Comparison of ENCODE assay signal across 24 cellular contexts in genomic region chr4:48804584-48805301, GRCh38. TPM values are rescaled to one million over a fixed set of nuclear protein-coding genes. Genes with fewer than 3 reads are reported as not detected.
DNase-seq lines count a peak whose midpoint lies in the region; ATAC-seq, FAIRE-seq and TF ChIP-seq lines count a peak whose summit lies in the region.
"Had no signal": no experiment of that assay in that cellular context is flagged by ENCODE, and none has a peak within 500 bp of the region (broad histone marks: within the 10 kb centered on the region; RNA-seq: fewer than 3 reads in every experiment).

No MANE protein-coding gene starts in this region.

- ATAC-seq in GM12878 (no peak), gastroesophageal sphincter (no peak)
- ATAC-seq: activated CD8-positive, alpha-beta memory T cell treated with anti-CD3 and anti-CD28 coated beads, Interleukin-2, amount 10 ng/mL, durations not matched to agents 7 days and 5 days had no signal

- H3K27me3 Mint-ChIP-seq in activated T-cell treated with anti-CD3 and anti-CD28 coated beads, Interleukin-2, amount 50 U/mL, for 24 hours: no peaks in the 10 kb centered on the region
- H3K27me3 Mint-ChIP-seq: naive B cell had no signal

- peaks cover 1% of the 10 kb centered on the region for H3K4me1 Mint-ChIP-seq in activated T-cell treated with anti-CD3 and anti-CD28 coated beads, Interleukin-2, amount 50 U/mL, for 24 hours (ENCODE audit: low read depth)
- H3K4me1 Mint-ChIP-seq: naive B cell had no signal

- H3K27me3 ChIP-seq in GM12878 (replicated peaks in 1 of 2; ENCODE audit: control insufficient read depth in 2 of 2, insufficient read depth in 2 of 2, low read length in 1 of 2) (no peaks in the 10 kb centered on the region), liver (ENCODE audit: control insufficient read depth in 4 of 4, insufficient read depth in 4 of 4, low read length in 3 of 4) (no peaks in the 10 kb centered on the region), sigmoid colon (no peaks in the 10 kb centered on the region), gastroesophageal sphincter (no peaks in the 10 kb centered on the region)
- H3K27me3 ChIP-seq: BLaER1 treated with 17β-estradiol and CSF1 and Interleukin-3, amounts not matched to agents 10 nM and 100 nM; Peyer's patch had no signal

- no TSS peak for BruUV-seq in GM12878 (replicated peaks; lab: Mats Ljungman, UMichigan)

- no peak overlapping the region for H3K27ac Mint-ChIP-seq in activated T-cell treated with anti-CD3 and anti-CD28 coated beads, Interleukin-2, amount 50 U/mL, for 24 hours
- H3K27ac Mint-ChIP-seq: activated CD8-positive, alpha-beta memory T cell treated with anti-CD3 and anti-CD28 coated beads, Interleukin-2, amount 10 ng/mL, durations not matched to agents 7 days and 5 days; activated T-helper 2 cell treated with anti-CD3 and anti-CD28 coated beads, Interferon-gamma antibody, Interleukin-2, Interleukin-4, amounts not matched to agents 10 μg/mL and 5 μg/mL and 100 μg/mL, durations not matched to agents 14 hours and 24 hours and 36 hours; naive B cell had no signal

- TF ChIP-seq CTCF in GM12878 (IDR thresholded peaks at IDR 0.05 in 2 of 3, conservative IDR thresholded peaks at IDR 0.05 in 1 of 3; ENCODE audit: control insufficient read depth in 2 of 3, extremely low read depth in 1 of 3, insufficient read depth in 1 of 3, low read depth in 3 of 3, low read length in 3 of 3) (no peak), liver (IDR thresholded peaks at IDR 0.05; ENCODE audit: low read depth, low read length, missing input control) (no peak), sigmoid colon (IDR thresholded peaks at IDR 0.05) (no peak), gastroesophageal sphincter (IDR thresholded peaks at IDR 0.05) (no peak)

- no peaks in the 10 kb centered on the region for H3K36me3 Mint-ChIP-seq in activated T-cell treated with anti-CD3 and anti-CD28 coated beads, Interleukin-2, amount 50 U/mL, for 24 hours (ENCODE audit: low read depth)
- H3K36me3 Mint-ChIP-seq: activated CD8-positive, alpha-beta memory T cell treated with anti-CD3 and anti-CD28 coated beads, Interleukin-2, amount 10 ng/mL, durations not matched to agents 7 days and 5 days; naive B cell had no signal

- H3K27ac ChIP-seq in GM12878 (ENCODE audit: control insufficient read depth, insufficient read depth) (no peak overlapping the region), liver (ENCODE audit: low read depth in 1 of 2, low read length in 2 of 2) (peak overlapping the region; percentile 71 to 74), sigmoid colon (no peak overlapping the region), gastroesophageal sphincter (peak overlapping the region in 1 of 4 donors; percentile 37)
- H3K27ac ChIP-seq: BLaER1 treated with 17β-estradiol and CSF1 and Interleukin-3, amounts not matched to agents 10 nM and 100 nM; dorsolateral prefrontal cortex; Peyer's patch; SK-N-MC; skin epidermis had no signal

- TF ChIP-seq POLR2A in GM12878 (IDR thresholded peaks at IDR 0.05; ENCODE audit: low read depth, low read length) (no peak), sigmoid colon (IDR thresholded peaks at IDR 0.05) (no peak), gastroesophageal sphincter (IDR thresholded peaks at IDR 0.05) (no peak)

- H3K9me3 ChIP-seq in GM12878 (replicated peaks; ENCODE audit: control insufficient read depth, insufficient read depth, low read length): no peaks in the 10 kb centered on the region
- no peaks in the 10 kb centered on the region for H3K9me3 ChIP-seq in liver (ENCODE audit: control insufficient read depth in 4 of 4, low read length in 3 of 4)
- no peaks in the 10 kb centered on the region for H3K9me3 ChIP-seq in sigmoid colon
- no peaks in the 10 kb centered on the region for H3K9me3 ChIP-seq in gastroesophageal sphincter
- H3K9me3 ChIP-seq: BLaER1 treated with 17β-estradiol and CSF1 and Interleukin-3, amounts not matched to agents 10 nM and 100 nM; Peyer's patch had no signal

- H3K9me3 Mint-ChIP-seq in activated T-cell treated with anti-CD3 and anti-CD28 coated beads, Interleukin-2, amount 50 U/mL, for 24 hours: no peaks in the 10 kb centered on the region
- H3K9me3 Mint-ChIP-seq: activated T-helper 2 cell treated with anti-CD3 and anti-CD28 coated beads, Interferon-gamma antibody, Interleukin-2, Interleukin-4, amounts not matched to agents 10 μg/mL and 5 μg/mL and 100 μg/mL, durations not matched to agents 14 hours and 24 hours and 36 hours had no signal

- RAD21 ChIA-PET in GM12878 (lab: Charles Lee; ENCODE audit: unreplicated experiment): interaction anchor here (1.1 kb wide), 1 partner anchor 24 kb away, joined by 3 read pairs; no protein-coding TSS in a partner anchor

- H3K36me3 ChIP-seq in GM12878 (ENCODE audit: control insufficient read depth in 2 of 2, insufficient read depth in 2 of 2, low read length in 1 of 2) (no peaks in the 10 kb centered on the region), liver (ENCODE audit: control insufficient read depth in 4 of 4, insufficient read depth in 3 of 4, low read depth in 1 of 4, low read length in 3 of 4) (no peaks in the 10 kb centered on the region), sigmoid colon (no peaks in the 10 kb centered on the region), gastroesophageal sphincter (no peaks in the 10 kb centered on the region)
- H3K36me3 ChIP-seq: BLaER1 treated with 17β-estradiol and CSF1 and Interleukin-3, amounts not matched to agents 10 nM and 100 nM; Peyer's patch had no signal

- H3K9ac ChIP-seq in GM12878 (ENCODE audit: control insufficient read depth, insufficient read depth, low read length): no peak overlapping the region
- no peak overlapping the region for H3K9ac ChIP-seq in liver (ENCODE audit: low read depth in 1 of 2, low read length in 2 of 2)
- H3K9ac ChIP-seq: BLaER1 treated with 17β-estradiol and CSF1 and Interleukin-3, amounts not matched to agents 10 nM and 100 nM had no signal

- CTCF ChIA-PET in GM12878 (lab: Yijun Ruan, JAX): interaction anchor here (0.7 kb wide), 1 partner anchor 9 kb away, joined by 3 read pairs; no protein-coding TSS in a partner anchor

- intact Hi-C loops in GM12878 (cut with micrococcal nuclease; ENCODE audit: unreplicated experiment) (no loop called here), sigmoid colon (cut with DNase I) (no loop called here)

- SMC1A ChIA-PET in GM12878 (lab: Charles Lee; ENCODE audit: uncharacterized antibody, unreplicated experiment): interaction anchor here (0.9 to 1.4 kb wide), 4 partner anchors 8 to 25 kb away, joined by 3 to 6 read pairs (median 4); no protein-coding TSS in a partner anchor

- peak; percentile 44 for DNase-seq in SKM-1 treated with dmso at 0.1 percent for 144 hours (lab: John Stamatoyannopoulos, UW; ENCODE audit: unreplicated experiment)
- DNase-seq in SKM-1 (lab: John Stamatoyannopoulos, UW; ENCODE audit: unreplicated experiment): no peak
- DNase-seq in GM12878 (ENCODE audit: low read depth, low spot score): no peak
- DNase-seq in urothelium cell line (ENCODE audit: low spot score): no peak
- no peak for DNase-seq in sigmoid colon
- DNase-seq in activated T-cell treated with anti-CD3 and anti-CD28 coated beads, Interleukin-2, amount 50 U/mL, for 24 hours: no peak
- DNase-seq: activated CD4-positive, alpha-beta T cell treated with anti-CD3 and anti-CD28 coated beads for 48 hours; activated CD8-positive, alpha-beta memory T cell treated with anti-CD3 and anti-CD28 coated beads, Interleukin-2, amount 10 ng/mL, durations not matched to agents 7 days and 5 days; DMS 273 treated with DMSO at 0.1 percent for 48 hours; dorsolateral prefrontal cortex; GDM1; Karpas-422; naive B cell; NCI-H1105 treated with DMSO at 0.1 percent for 48 hours; NCI-H2107; NCI-H510A treated with DMSO at 0.1 percent for 48 hours; Peyer's patch; stimulated activated CD4-positive, alpha-beta T cell treated with anti-CD3 and anti-CD28 coated beads, Interleukin-4, amount 100 ng/mL, for 1 hour had no signal

- peak; percentile 27 for FAIRE-seq in GM12878 (lab: Jason Lieb, UNC)
- FAIRE-seq in urothelium cell line (lab: Jason Lieb, UNC): peak; percentile 23

- TF ChIP-seq RAD21 in GM12878 (IDR thresholded peaks at IDR 0.05; ENCODE audit: insufficient read depth, low read depth, low read length) (no peak), liver (IDR thresholded peaks at IDR 0.05) (peak in 1 of 2 donors; percentile 34)

- H3K4me1 ChIP-seq in GM12878 (ENCODE audit: control insufficient read depth, insufficient read depth, low read length): 0 out of 2 replicates have a peak, but pooled peaks cover 3% of the 10 kb centered on the region
- H3K4me1 ChIP-seq in liver (ENCODE audit: control insufficient read depth in 4 of 4, insufficient read depth in 4 of 4, low read length in 3 of 4): peaks cover 1 to 14% (median 8%) of the 10 kb centered on the region in 4 donors
- peaks cover 0 to 4% (median 0%) of the 10 kb centered on the region in 4 donors for H3K4me1 ChIP-seq in sigmoid colon
- peaks cover 0 to 14% (median 0%) of the 10 kb centered on the region in 3 donors for H3K4me1 ChIP-seq in gastroesophageal sphincter
- H3K4me1 ChIP-seq: Peyer's patch had no signal

- TF ChIP-seq EP300 in GM12878 (IDR thresholded peaks at IDR 0.05; ENCODE audit: borderline replicate concordance in 1 of 2, control insufficient read depth in 1 of 2, low read depth in 2 of 2, low read length in 2 of 2) (no peak), sigmoid colon (IDR thresholded peaks at IDR 0.05) (no peak), gastroesophageal sphincter (IDR thresholded peaks at IDR 0.05) (no peak)

- no peak overlapping the region for H3K4me2 ChIP-seq in GM12878 (ENCODE audit: control insufficient read depth, insufficient read depth)

- 87% methylated on average over 8 of the region's 8 CpGs for whole genome bisulfite sequencing in GM12878 (ENCODE audit: insufficient coverage, insufficient replicate concordance, low lambda C conversion rate, missing lambda C conversion rate)
- 46% methylated on average over 8 of the region's 8 CpGs for WGBS in liver
- WGBS in sigmoid colon, 2 donors: 94 to 96% methylated on average over 8 of the region's 8 CpGs
- 76% methylated on average over 6 of the region's 8 CpGs; no CpG with 5 or more reads in 1 of the 2 donors for WGBS in gastroesophageal sphincter (ENCODE audit: low coverage in 1 of 2), 2 donors

- no peaks in the 10 kb centered on the region for H4K20me1 ChIP-seq in GM12878 (ENCODE audit: control insufficient read depth, insufficient read depth)
- H4K20me1 ChIP-seq: BLaER1 treated with 17β-estradiol and CSF1 and Interleukin-3, amounts not matched to agents 10 nM and 100 nM had no signal

- H3K79me2 ChIP-seq in GM12878 (ENCODE audit: control insufficient read depth, insufficient read depth, low read length): no peaks in the 10 kb centered on the region

- H2AFZ ChIP-seq in GM12878 (ENCODE audit: control insufficient read depth, low read depth, low read length): no peak overlapping the region

- H3K4me3 Mint-ChIP-seq in activated T-cell treated with anti-CD3 and anti-CD28 coated beads, Interleukin-2, amount 50 U/mL, for 24 hours: no peak overlapping the region
- H3K4me3 Mint-ChIP-seq: activated CD8-positive, alpha-beta memory T cell treated with anti-CD3 and anti-CD28 coated beads, Interleukin-2, amount 10 ng/mL, durations not matched to agents 7 days and 5 days; naive B cell had no signal

- POLR2A ChIA-PET in GM12878 (lab: Charles Lee): no interaction called here

- H3K4me3 ChIP-seq in GM12878 (no peak overlapping the region), liver (ENCODE audit: low read depth in 1 of 3, low read length in 3 of 3) (peak overlapping the region; percentile 5 to 61 (median 25)), sigmoid colon (no peak overlapping the region), gastroesophageal sphincter (no peak overlapping the region)
- H3K4me3 ChIP-seq: BLaER1 treated with 17β-estradiol and CSF1 and Interleukin-3, amounts not matched to agents 10 nM and 100 nM; dorsolateral prefrontal cortex; Peyer's patch; SK-N-MC; skin epidermis had no signal

- in situ Hi-C loops in GM12878 (cut with MboI): no loop called here

RNA-seq across cellular contexts. Expression of gene FRYL, which starts 24.7 kb away (rescaled TPM):
- 290 and 300 TPM in 2 replicates for total RNA-seq in GM12878 (2013; cell fraction: nucleolus; rRNA removed)
- total RNA-seq in GM12878 (2014; rRNA removed) (44.3 and 54.1 TPM in 2 replicates), GM12878 (2014; rRNA removed; fragmentation: Illumina TruSeq; extraction: Trizol) (50.6 and 53.6 TPM in 2 replicates), GM12878 (2021) (40.9 and 48.4 TPM in 2 replicates), liver (10 to 100 TPM; 37.1 to 79.0 TPM), sigmoid colon (10 to 100 TPM; 44.9 to 72.4 (median 63.2) TPM), gastroesophageal sphincter (10 to 100 TPM; 43.2 to 92.5 (median 62.1) TPM)
- polyA plus RNA-seq in GM12878 (2011; ENCODE audit: low read depth): 9.6 TPM
- polyA plus RNA-seq in GM12878 (2011; rRNA removed) (42.5 and 57.4 TPM in 2 replicates), GM12878 (2014; fragmentation: Illumina TruSeq; extraction: Trizol) (27.0 and 31.0 TPM in 2 replicates), GM12878 (2014; fragmentation: Nextera tagmentation; extraction: Ambion mirVana) (10 to 100 TPM; 10.3 to 12.6 TPM), GM12878 (2014; rRNA removed) (23.0 and 23.8 TPM in 2 replicates), GM12878 (2016; fragmentation: Nextera tagmentation; extraction: Ambion mirVana) (10 to 100 TPM; 28.4 to 29.0 TPM), liver (10 to 100 TPM in 1 of 2 donors, 1 to 10 TPM in 1; 5.3 to 17.2 TPM), sigmoid colon (10 to 100 TPM; 41.4 to 63.6 (median 41.6) TPM)
- polyA plus RNA-seq in GM12878 (2011; cell fraction: cytosol; rRNA removed): 15.4 and 21.6 TPM in 2 replicates
- 51.3 and 52.6 TPM in 2 replicates for polyA plus RNA-seq in GM12878 (2011; cell fraction: nucleus; rRNA removed)
- 14.6 and 20.4 TPM in 2 replicates for polyA plus RNA-seq in GM12878 (2012)
- 128 and 172 TPM in 2 replicates for polyA minus RNA-seq in GM12878 (2011; rRNA and poly(A)+ RNA removed)
- 36.4 and 41.7 TPM in 2 replicates for polyA minus RNA-seq in GM12878 (2011; cell fraction: cytosol; rRNA and poly(A)+ RNA removed)
- polyA minus RNA-seq in GM12878 (2011; cell fraction: nucleus; rRNA and poly(A)+ RNA removed): 164 and 223 TPM in 2 replicates

RNA-seq across cellular contexts. Expression of gene OCIAD1, which starts 26.1 kb away (rescaled TPM):
- total RNA-seq in GM12878 (2013; cell fraction: nucleolus; rRNA removed): 201 and 206 TPM in 2 replicates
- total RNA-seq in GM12878 (2014; rRNA removed) (89.6 and 104 TPM in 2 replicates), GM12878 (2014; rRNA removed; fragmentation: Illumina TruSeq; extraction: Trizol) (107 and 109 TPM in 2 replicates), GM12878 (2021) (89.1 and 90.6 TPM in 2 replicates), liver (10 to 100 TPM; 52.4 to 64.9 TPM), sigmoid colon (100 to 1,000 TPM in 3 of 4 donors, 10 to 100 TPM in 1; 96.1 to 133 (median 110) TPM), gastroesophageal sphincter (100 to 1,000 TPM in 3 of 4 donors, 10 to 100 TPM in 1; 97.3 to 134 (median 116) TPM)
- polyA plus RNA-seq in GM12878 (2011; ENCODE audit: low read depth): 108 TPM
- polyA plus RNA-seq in GM12878 (2011; rRNA removed) (178 and 255 TPM in 2 replicates), GM12878 (2014; fragmentation: Illumina TruSeq; extraction: Trizol) (196 and 261 TPM in 2 replicates), GM12878 (2014; fragmentation: Nextera tagmentation; extraction: Ambion mirVana) (100 to 1,000 TPM; 131 to 141 TPM), GM12878 (2014; rRNA removed) (93.4 and 108 TPM in 2 replicates), GM12878 (2016; fragmentation: Nextera tagmentation; extraction: Ambion mirVana) (100 to 1,000 TPM; 146 to 148 TPM), liver (100 to 1,000 TPM; 100 to 114 TPM), sigmoid colon (100 to 1,000 TPM in 1 of 3 donors, 10 to 100 TPM in 2; 51.7 to 124 (median 69.4) TPM)
- polyA plus RNA-seq in GM12878 (2011; cell fraction: cytosol; rRNA removed): 84.6 and 88.1 TPM in 2 replicates
- 76.2 and 80.2 TPM in 2 replicates for polyA plus RNA-seq in GM12878 (2011; cell fraction: nucleus; rRNA removed)
- polyA plus RNA-seq in GM12878 (2012): 99.9 and 107 TPM in 2 replicates
- polyA minus RNA-seq in GM12878 (2011; rRNA and poly(A)+ RNA removed): 53.7 and 65.8 TPM in 2 replicates
- polyA minus RNA-seq in GM12878 (2011; cell fraction: cytosol; rRNA and poly(A)+ RNA removed): 35.5 and 40.1 TPM in 2 replicates
- 64.0 and 117 TPM in 2 replicates for polyA minus RNA-seq in GM12878 (2011; cell fraction: nucleus; rRNA and poly(A)+ RNA removed)

Comparison
In these comparisons a context has a peak if more than half of its experiments do, and no peak if none do; other contexts are left out.
1. H3K27ac ChIP-seq: peak in liver (2 of 2); none in GM12878 (single experiment) and sigmoid colon (0 of 4).
2. H3K4me3 ChIP-seq: peak in liver (3 of 3); none in GM12878 (single experiment), sigmoid colon (0 of 4) and gastroesophageal sphincter (0 of 2).